10 cellular contexts compared by ENCODE assay signal in the genomic region with DNA sequence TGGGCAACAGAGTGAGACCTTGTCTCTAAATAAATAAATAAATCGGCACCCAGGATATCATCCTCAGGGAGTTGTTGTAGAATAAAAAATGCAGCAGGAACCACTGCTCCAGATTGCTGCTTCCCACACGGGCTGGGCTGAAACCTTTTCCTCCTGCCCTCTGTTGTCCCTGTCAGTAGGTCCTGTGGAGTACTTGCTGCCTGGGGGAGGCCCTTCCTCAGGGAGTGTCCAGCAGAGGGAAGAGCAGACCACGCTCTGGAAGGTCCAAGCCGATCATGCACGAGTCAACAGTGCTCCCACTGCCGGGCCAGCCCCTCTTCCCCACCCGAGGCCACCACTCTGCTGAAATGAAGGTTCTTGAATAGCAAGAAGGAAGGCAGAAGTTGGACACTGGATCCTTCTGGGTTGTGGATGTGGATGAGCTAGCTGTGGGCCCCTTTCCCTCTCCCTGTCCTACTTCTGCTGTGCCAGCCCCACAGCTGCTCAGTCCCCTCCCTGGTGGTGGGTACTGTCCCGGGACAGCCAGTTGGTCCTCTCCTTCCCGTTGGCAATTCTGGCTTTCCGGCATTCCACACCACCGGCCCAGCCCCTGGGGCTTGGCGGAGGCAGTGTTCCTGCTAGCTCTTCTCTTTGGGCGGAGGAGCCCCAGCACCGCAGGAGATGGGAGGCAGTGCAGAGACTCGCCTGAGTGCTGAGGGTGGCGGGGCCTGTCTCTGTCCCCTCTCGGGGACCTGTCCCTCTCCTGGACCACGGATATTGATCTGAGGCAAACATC. TPM values are rescaled to one million over a fixed set of nuclear protein-coding genes. Genes with fewer than 3 reads are reported as not detected.
DNase-seq lines count a peak whose midpoint lies in the region; ATAC-seq, FAIRE-seq and TF ChIP-seq lines count a peak whose summit lies in the region.
"Had no signal": no experiment of that assay in that cellular context is flagged by ENCODE, and none has a peak within 500 bp of the region (broad histone marks: within the 10 kb centered on the region; RNA-seq: fewer than 3 reads in every experiment).

No MANE protein-coding gene starts in this region.

- no peak for FAIRE-seq in D721Med (lab: Jason Lieb, UNC)

- no peak overlapping the region for H3K4me3 ChIP-seq in AG09309 (ENCODE audit: control insufficient read depth, low read depth, low read length)
- H3K4me3 ChIP-seq: heart left ventricle had no signal

- TF ChIP-seq CTCF in AG09309 (IDR thresholded peaks at IDR 0.05; ENCODE audit: control insufficient read depth, insufficient read depth, low read depth, low read length, missing control alignments) (peak; percentile 29), D721Med (IDR thresholded peaks at IDR 0.05; ENCODE audit: insufficient read depth, missing control alignments) (no peak)

- DNase-seq in AG09309 (ENCODE audit: low read depth) (no peak), HCEC 1CT (peak; percentile 48), astrocyte of the hippocampus (ENCODE audit: low read depth, low spot score) (peak; percentile 24), myocyte (ENCODE audit: low read depth) (peak; percentile 90), D721Med (ENCODE audit: insufficient read length, low spot score) (no peak)
- no peak for DNase-seq in stimulated activated CD8-positive, alpha-beta memory T cell treated with anti-CD3 and anti-CD28 coated beads, Interleukin-4, amount 100 ng/mL, for 48 hours
- DNase-seq: cerebellar nuclear complex had no signal

- ATAC-seq in HG02588 (IDR thresholded peaks at IDR 0.05; ENCODE audit: unreplicated experiment), result no peak
- no peak for ATAC-seq in GM21381 (IDR thresholded peaks at IDR 0.05; ENCODE audit: unreplicated experiment)

RNA-seq across cellular contexts. Expression of gene CDK5R1, which starts 10.8 kb away (rescaled TPM):
- 25.8 and 39.6 TPM in 2 replicates for total RNA-seq in myocyte
- 13.4 TPM for polyA plus RNA-seq in myocyte (2012)

RNA-seq across cellular contexts. Expression of gene PSMD11, which starts 53.3 kb away (rescaled TPM):
- 93.7 and 95.0 TPM in 2 replicates for total RNA-seq in myocyte
- 108 TPM for polyA plus RNA-seq in myocyte (2012)

Comparison
In these comparisons a context has a peak if more than half of its experiments do, and no peak if none do; other contexts are left out.
1. DNase-seq: peak in HCEC 1CT (single experiment), astrocyte of the hippocampus (single experiment) and myocyte (single experiment); none in AG09309 (single experiment), D721Med (single experiment) and stimulated activated CD8-positive, alpha-beta memory T cell treated with anti-CD3 and anti-CD28 coated beads, Interleukin-4, amount 100 ng/mL, for 48 hours (single experiment).